ENCODE assay signal across 8 cellular contexts in genomic region chr4:39528056-39528465, GRCh38. TPM values are rescaled to one million over a fixed set of nuclear protein-coding genes. Genes with fewer than 3 reads are reported as not detected.
DNase-seq lines count a peak whose midpoint lies in the region; ATAC-seq, FAIRE-seq and TF ChIP-seq lines count a peak whose summit lies in the region.

No MANE protein-coding gene starts in this region.

- peak overlapping the region; percentile 75 for H2AFZ ChIP-seq in PC-3 (ENCODE audit: low read length)

- H3K4me3 ChIP-seq in PC-3 (ENCODE audit: low read length): peak overlapping the region; percentile 95

- intact Hi-C loops in PC-3 (cut with micrococcal nuclease): loop anchor here (5.0 kb wide), 2 partner anchors 44 to 61 kb away; no protein-coding TSS in a partner anchor

- H3K36me3 Mint-ChIP-seq in memory B cell: peaks cover 19% of the 10 kb centered on the region

- H3K4me3 Mint-ChIP-seq in memory B cell: peak overlapping the region; percentile 96

- H3K36me3 ChIP-seq in PC-3 (ENCODE audit: low read depth, low read length): peaks cover 14% of the 10 kb centered on the region

- no peaks in the 10 kb centered on the region for H3K9me3 ChIP-seq in PC-3 (ENCODE audit: low read length)

- no peaks in the 10 kb centered on the region for H3K27me3 Mint-ChIP-seq in memory B cell

- no peak; the same call in 1 of the 2 replicates for TF ChIP-seq POLR2A in GM12891 (IDR thresholded peaks at IDR 0.05; ENCODE audit: low read depth, low read length)

- H3K4me1 Mint-ChIP-seq in memory B cell: peaks cover 8% of the 10 kb centered on the region

- no peaks in the 10 kb centered on the region for H4K20me1 ChIP-seq in PC-3 (ENCODE audit: low read length)

- H3K9me3 Mint-ChIP-seq in memory B cell: peaks cover 7% of the 10 kb centered on the region

- peak; percentile 49 for ATAC-seq in PC-3
- no peak for ATAC-seq in memory B cell (ENCODE audit: low read depth)
- no peak for ATAC-seq in activated CD4-positive, CD25-positive, alpha-beta regulatory T cell treated with anti-CD3 and anti-CD28 coated beads, Interleukin-2, amount 50 U/mL, for 24 hours

- H3F3A ChIP-seq in PC-3 (ENCODE audit: low read length, unreplicated experiment): no peaks in the 10 kb centered on the region

- POLR2A ChIA-PET in PC-3 (lab: Charles Lee; ENCODE audit: unreplicated experiment): interaction anchor here (0.6 to 1.4 kb wide), 8 partner anchors 13 to 209 kb away, joined by 3 to 26 read pairs (median 6); partner anchors contain the start of gene SMIM14

- peaks cover 47% of the 10 kb centered on the region for H3K79me2 ChIP-seq in PC-3 (ENCODE audit: low read length)

- H3K4me1 ChIP-seq in PC-3 (ENCODE audit: insufficient read depth, low read length): peaks cover 20% of the 10 kb centered on the region

- no peaks in the 10 kb centered on the region for H3K9me2 ChIP-seq in PC-3 (replicated peaks; ENCODE audit: low read length)

- peak overlapping the region; percentile 93 for H3K9ac ChIP-seq in PC-3 (ENCODE audit: low read length)

- peak overlapping the region; percentile 89 for H3K27ac ChIP-seq in PC-3 (ENCODE audit: low read length)

- no peaks in the 10 kb centered on the region for H3K27me3 ChIP-seq in PC-3 (ENCODE audit: low read length)

- CTCF ChIA-PET in PC-3 (lab: Charles Lee): no interaction called here

- DNase-seq in G401 (ENCODE audit: low spot score) (peak; percentile 68), PC-3 (peak; percentile 64), dedifferentiated amniotic fluid mesenchymal stem cell (ENCODE audit: extremely low spot score) (peak; percentile 55), memory B cell (ENCODE audit: low spot score in 2 of 2) (no peak), ureter (ENCODE audit: low spot score) (peak; percentile 83), GM12891 (ENCODE audit: insufficient read length, low spot score) (no peak)
- DNase-seq in effector CD8-positive, alpha-beta T cell (lab: John Stamatoyannopoulos, UW): no peak

- FAIRE-seq in GM12891 (lab: Jason Lieb, UNC): no peak

- BruUV-seq in PC-3 (replicated peaks; lab: Mats Ljungman, UMichigan): TSS peak; percentile 76

- peak overlapping the region; percentile 14 for H3K27ac Mint-ChIP-seq in memory B cell

- H3K4me2 ChIP-seq in PC-3 (ENCODE audit: low read length): peak overlapping the region; percentile 96

- in situ Hi-C loops in G401 (cut with HindIII; ENCODE audit: low sequenced_read_pairs): no loop called here

- no peak for TF ChIP-seq CTCF in PC-3 (conservative IDR thresholded peaks at IDR 0.05; ENCODE audit: low read depth, low read length)

TF ChIP-seq in GM12891, 5 proteins besides CTCF, POLR2A, EP300 and RAD21:
- TF ChIP-seq TAF1 (IDR thresholded peaks at IDR 0.05; ENCODE audit: low read depth, low read length) (no peak), PAX5 (IDR thresholded peaks at IDR 0.05; ENCODE audit: insufficient read depth, low read length, severe bottlenecking) (no peak), POU2F2 (IDR thresholded peaks at IDR 0.05; ENCODE audit: low read depth, low read length) (no peak), POLR2AphosphoS5 (IDR thresholded peaks at IDR 0.05; ENCODE audit: low read depth, low read length) (no peak)

RNA-seq across cellular contexts. Expression of gene UGDH, which starts 0.8 kb away (rescaled TPM):
- 73.6 and 76.0 TPM in 2 replicates for total RNA-seq in G401 (2014; rRNA removed; shearing (Covaris generic))
- total RNA-seq in PC-3 (2014; rRNA removed) (50.0 and 53.4 TPM in 2 replicates), ureter (76.0 TPM)
- polyA plus RNA-seq in GM12891 (2012; ENCODE audit: low read depth, missing spikeins): 18.7 TPM

Comparison
In these comparisons a context has a peak if more than half of its experiments do, and no peak if none do; other contexts are left out.
1. DNase-seq: peak in G401 (single experiment), PC-3 (single experiment), dedifferentiated amniotic fluid mesenchymal stem cell (single experiment) and ureter (single experiment); none in memory B cell (0 of 2), GM12891 (single experiment) and effector CD8-positive, alpha-beta T cell (single experiment).